ENCODE assay signal across 1 cellular context in genomic region chr16:683396-684066, GRCh38.
A peak's percentile ranks its signal among the peaks of the same experiment; 100 is the strongest.
TF ChIP-seq lines count a peak whose summit lies in the region.

No MANE protein-coding gene starts in this region.

TF ChIP-seq in A549, 52 proteins besides CTCF, POLR2A, EP300 and RAD21 (continued from another document):
- peak; percentile 27 for TF ChIP-seq MAX (IDR thresholded peaks at IDR 0.05)
- TF ChIP-seq PBX3 (IDR thresholded peaks at IDR 0.05): peak; percentile 78
- no peak for TF ChIP-seq REST (IDR thresholded peaks at IDR 0.05)
- TF ChIP-seq KDM5A (IDR thresholded peaks at IDR 0.05): no peak
